ENCODE assay signal across 1 cellular context in genomic region chr10:50216894-50217293, GRCh38.
TF ChIP-seq lines count a peak whose summit lies in the region.

No MANE protein-coding gene starts in this region.

TF ChIP-seq in K562, 482 proteins besides CTCF, POLR2A, EP300 and RAD21:
- no peak for TF ChIP-seq DDX20 (tag; IDR thresholded peaks at IDR 0.05; ENCODE audit: low read depth)
- no peak for TF ChIP-seq ZNF717 (CRISPR knock-in tag; IDR thresholded peaks at IDR 0.05)
- no peak for TF ChIP-seq POLR2AphosphoS2 (IDR thresholded peaks at IDR 0.05; ENCODE audit: low read length)
- no peak for TF ChIP-seq ZKSCAN3 (CRISPR knock-in tag; IDR thresholded peaks at IDR 0.05)
- no peak for TF ChIP-seq SIN3A (IDR thresholded peaks at IDR 0.05; ENCODE audit: borderline replicate concordance in 2 of 2, control insufficient read depth in 1 of 2, low read depth in 2 of 2, low read length in 2 of 2)
- no peak for TF ChIP-seq SPI1 (IDR thresholded peaks at IDR 0.05; ENCODE audit: borderline replicate concordance, low read depth, low read length)
- TF ChIP-seq E2F6 (IDR thresholded peaks at IDR 0.05; ENCODE audit: borderline replicate concordance in 1 of 2, extremely low read depth in 1 of 2, insufficient read depth in 1 of 2, insufficient read length in 1 of 2, low read depth in 1 of 2, low read length in 1 of 2, poor library complexity in 1 of 2, severe bottlenecking in 1 of 2) = no peak
- TF ChIP-seq C11orf30 (IDR thresholded peaks at IDR 0.05; ENCODE audit: low read depth) = no peak
- no peak for TF ChIP-seq ZNF3 (CRISPR knock-in tag; IDR thresholded peaks at IDR 0.05)
- TF ChIP-seq NFATC3 (IDR thresholded peaks at IDR 0.05) = no peak
- no peak for TF ChIP-seq ZFP1 (CRISPR knock-in tag; IDR thresholded peaks at IDR 0.05)
- no peak for TF ChIP-seq CREB3L1 (IDR thresholded peaks at IDR 0.05; ENCODE audit: borderline replicate concordance, low read depth)
- no peak for TF ChIP-seq MXD1 (CRISPR knock-in tag; IDR thresholded peaks at IDR 0.05; ENCODE audit: borderline replicate concordance, poor library complexity, severe bottlenecking)
- TF ChIP-seq ZNF165 (CRISPR knock-in tag; IDR thresholded peaks at IDR 0.05; ENCODE audit: borderline replicate concordance) = no peak
- no peak for TF ChIP-seq NR2C2 (CRISPR knock-in tag; IDR thresholded peaks at IDR 0.05)
- no peak for TF ChIP-seq NR2C2 (tag; IDR thresholded peaks at IDR 0.05)
TF ChIP-seq in K562: peak in this region for 0.
